21 cellular contexts compared by ENCODE assay signal in genomic region chrX:14412686-14413085, GRCh38.
"Had no signal": no experiment of that assay in that cellular context is flagged by ENCODE, and none has a peak within 500 bp of the region (broad histone marks: within the 10 kb centered on the region; RNA-seq: fewer than 3 reads in every experiment).

No MANE protein-coding gene starts in this region.

- H3K36me3 Mint-ChIP-seq: mesothelial cell of epicardium; naive B cell; natural killer cell treated with Interleukin-12 subunit alpha and Interleukin-12 subunit beta and Interleukin-15 and Interleukin-18, amount 100 ng/mL, for 72 hours; stimulated activated effector memory CD8-positive, alpha-beta T cell treated with anti-CD3 and anti-CD28 coated beads, Interleukin-12 subunit alpha, Interleukin-12 subunit beta, amount 100 ng/mL, for 72 hours; type B pancreatic cell had no signal

- H3K9me3 ChIP-seq: heart right ventricle, left lung, lower lobe of right lung, ovary, right atrium auricular region, tibial nerve, uterus had no signal

- H3K4me1 ChIP-seq: heart right ventricle, left lung, lower lobe of right lung, right atrium auricular region, tibial nerve, uterus had no signal

- H3K27me3 ChIP-seq: heart right ventricle, hepatocyte, left lung, ovary, right atrium auricular region, tibial nerve, uterus had no signal

- H3K4me2 ChIP-seq: hepatocyte had no signal

- FAIRE-seq: keratinocyte had no signal

- H2AFZ ChIP-seq: hepatocyte had no signal

- H3K4me3 ChIP-seq: heart right ventricle, hepatocyte, left lung, lower lobe of right lung, ovary, right atrium auricular region, skin epidermis, tibial nerve, uterus had no signal

- H3K27ac ChIP-seq: heart right ventricle, hepatocyte, left lung, lower lobe of right lung, ovary, right atrium auricular region, skin epidermis, tibial nerve, uterus had no signal

- H3K27me3 Mint-ChIP-seq: progenitor cell of endocrine pancreas; stimulated activated naive CD8-positive, alpha-beta T cell treated with anti-CD3 and anti-CD28 coated beads, Interleukin-15, Interleukin-2, amounts not matched to agents 100 ng/mL and 50 ng/mL, for 24 hours; type B pancreatic cell had no signal

- H3K4me3 Mint-ChIP-seq: mesothelial cell of epicardium; naive B cell; natural killer cell treated with Interleukin-12 subunit alpha and Interleukin-12 subunit beta and Interleukin-15 and Interleukin-18, amount 100 ng/mL, for 72 hours; stimulated activated effector memory CD8-positive, alpha-beta T cell treated with anti-CD3 and anti-CD28 coated beads, Interleukin-12 subunit alpha, Interleukin-12 subunit beta, amount 100 ng/mL, for 72 hours; stimulated activated naive CD8-positive, alpha-beta T cell treated with anti-CD3 and anti-CD28 coated beads, Interleukin-15, Interleukin-2, amounts not matched to agents 100 ng/mL and 50 ng/mL, for 24 hours; type B pancreatic cell had no signal

- H3K79me2 ChIP-seq: hepatocyte had no signal

- H3K9me3 Mint-ChIP-seq: natural killer cell treated with Interleukin-12 subunit alpha and Interleukin-12 subunit beta and Interleukin-15 and Interleukin-18, amount 100 ng/mL, for 72 hours; stimulated activated naive CD8-positive, alpha-beta T cell treated with anti-CD3 and anti-CD28 coated beads, Interleukin-15, Interleukin-2, amounts not matched to agents 100 ng/mL and 50 ng/mL, for 24 hours; type B pancreatic cell had no signal

- H3K36me3 ChIP-seq: heart right ventricle, left lung, lower lobe of right lung, ovary, right atrium auricular region, tibial nerve, uterus had no signal

- H3K4me1 Mint-ChIP-seq: mesothelial cell of epicardium; naive B cell; stimulated activated effector memory CD8-positive, alpha-beta T cell treated with anti-CD3 and anti-CD28 coated beads, Interleukin-12 subunit alpha, Interleukin-12 subunit beta, amount 100 ng/mL, for 72 hours had no signal

- DNase-seq: heart right ventricle; left colon; left lung; lower lobe of right lung; mesendoderm; naive B cell; ovary; stimulated activated CD4-positive, alpha-beta T cell treated with anti-CD3 and anti-CD28 coated beads, Interleukin-4, amount 100 ng/mL, for 24 hours; stimulated activated naive CD4-positive, alpha-beta T cell; uterus had no signal

- H3K27ac Mint-ChIP-seq: mesothelial cell of epicardium; naive B cell; natural killer cell treated with Interleukin-12 subunit alpha and Interleukin-12 subunit beta and Interleukin-15 and Interleukin-18, amount 100 ng/mL, for 72 hours; progenitor cell of endocrine pancreas; stimulated activated effector memory CD8-positive, alpha-beta T cell treated with anti-CD3 and anti-CD28 coated beads, Interleukin-12 subunit alpha, Interleukin-12 subunit beta, amount 100 ng/mL, for 72 hours; stimulated activated naive CD8-positive, alpha-beta T cell treated with anti-CD3 and anti-CD28 coated beads, Interleukin-15, Interleukin-2, amounts not matched to agents 100 ng/mL and 50 ng/mL, for 24 hours; type B pancreatic cell had no signal
